1 cellular context compared by ENCODE assay signal in genomic region chr19:5323475-5323811, GRCh38.
TF ChIP-seq lines count a peak whose summit lies in the region.

No MANE protein-coding gene starts in this region.

TF ChIP-seq in HepG2, 621 proteins besides CTCF, POLR2A, EP300 and RAD21 (continued from another document):
- TF ChIP-seq, protein P1, sequence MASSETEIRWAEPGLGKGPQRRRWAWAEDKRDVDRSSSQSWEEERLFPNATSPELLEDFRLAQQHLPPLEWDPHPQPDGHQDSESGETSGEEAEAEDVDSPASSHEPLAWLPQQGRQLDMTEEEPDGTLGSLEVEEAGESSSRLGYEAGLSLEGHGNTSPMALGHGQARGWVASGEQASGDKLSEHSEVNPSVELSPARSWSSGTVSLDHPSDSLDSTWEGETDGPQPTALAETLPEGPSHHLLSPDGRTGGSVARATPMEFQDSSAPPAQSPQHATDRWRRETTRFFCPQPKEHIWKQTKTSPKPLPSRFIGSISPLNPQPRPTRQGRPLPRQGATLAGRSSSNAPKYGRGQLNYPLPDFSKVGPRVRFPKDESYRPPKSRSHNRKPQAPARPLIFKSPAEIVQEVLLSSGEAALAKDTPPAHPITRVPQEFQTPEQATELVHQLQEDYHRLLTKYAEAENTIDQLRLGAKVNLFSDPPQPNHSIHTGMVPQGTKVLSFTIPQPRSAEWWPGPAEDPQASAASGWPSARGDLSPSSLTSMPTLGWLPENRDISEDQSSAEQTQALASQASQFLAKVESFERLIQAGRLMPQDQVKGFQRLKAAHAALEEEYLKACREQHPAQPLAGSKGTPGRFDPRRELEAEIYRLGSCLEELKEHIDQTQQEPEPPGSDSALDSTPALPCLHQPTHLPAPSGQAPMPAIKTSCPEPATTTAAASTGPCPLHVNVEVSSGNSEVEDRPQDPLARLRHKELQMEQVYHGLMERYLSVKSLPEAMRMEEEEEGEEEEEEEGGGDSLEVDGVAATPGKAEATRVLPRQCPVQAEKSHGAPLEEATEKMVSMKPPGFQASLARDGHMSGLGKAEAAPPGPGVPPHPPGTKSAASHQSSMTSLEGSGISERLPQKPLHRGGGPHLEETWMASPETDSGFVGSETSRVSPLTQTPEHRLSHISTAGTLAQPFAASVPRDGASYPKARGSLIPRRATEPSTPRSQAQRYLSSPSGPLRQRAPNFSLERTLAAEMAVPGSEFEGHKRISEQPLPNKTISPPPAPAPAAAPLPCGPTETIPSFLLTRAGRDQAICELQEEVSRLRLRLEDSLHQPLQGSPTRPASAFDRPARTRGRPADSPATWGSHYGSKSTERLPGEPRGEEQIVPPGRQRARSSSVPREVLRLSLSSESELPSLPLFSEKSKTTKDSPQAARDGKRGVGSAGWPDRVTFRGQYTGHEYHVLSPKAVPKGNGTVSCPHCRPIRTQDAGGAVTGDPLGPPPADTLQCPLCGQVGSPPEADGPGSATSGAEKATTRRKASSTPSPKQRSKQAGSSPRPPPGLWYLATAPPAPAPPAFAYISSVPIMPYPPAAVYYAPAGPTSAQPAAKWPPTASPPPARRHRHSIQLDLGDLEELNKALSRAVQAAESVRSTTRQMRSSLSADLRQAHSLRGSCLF (CRISPR knock-in tag; IDR thresholded peaks at IDR 0.05; ENCODE audit: borderline replicate concordance), result no peak
